Comparison of ENCODE assay signal across 23 cellular contexts in genomic region chr1:88455857-88456256, GRCh38.
"Had no signal": no experiment of that assay in that cellular context is flagged by ENCODE, and none has a peak within 500 bp of the region (broad histone marks: within the 10 kb centered on the region; RNA-seq: fewer than 3 reads in every experiment).

No MANE protein-coding gene starts in this region.

- H3K4me1 ChIP-seq: foreskin keratinocyte, left ventricle myocardium inferior, lower lobe of right lung, psoas muscle, right lobe of liver, testis, upper lobe of right lung, vagina had no signal

- DNase-seq: effector memory CD8-positive, alpha-beta T cell; erythroblast; foreskin keratinocyte; head of caudate nucleus; kidney; left cardiac atrium; left ventricle myocardium inferior; lower lobe of right lung; midbrain; psoas muscle; retina; right lobe of liver; stimulated activated CD4-positive, alpha-beta T cell treated with anti-CD3 and anti-CD28 coated beads, Interleukin-4, amount 100 ng/mL, for 1 hour; testis; upper lobe of right lung had no signal

- H3K27ac Mint-ChIP-seq: dendritic cell treated with granulocyte-macrophage colony-stimulating factor and Interleukin-4, amounts not matched to agents 40 ng/mL and 50 ng/mL, for 4 days; effector memory CD8-positive, alpha-beta T cell; memory B cell; natural killer cell treated with Interleukin-12 subunit alpha and Interleukin-12 subunit beta and Interleukin-15 and Interleukin-18, amount 100 ng/mL, for 72 hours; stimulated activated memory B cell treated with anti-CD40 and anti-IgM and Interleukin-4, amounts not matched to agents 10 μg/mL and 1 μg/mL and 100 μg/mL, for 72 hours; stimulated activated naive CD8-positive, alpha-beta T cell treated with anti-CD3 and anti-CD28 coated beads, Interleukin-15, Interleukin-2, amounts not matched to agents 100 ng/mL and 50 ng/mL, for 24 hours had no signal

- H3K79me2 ChIP-seq: hepatocyte had no signal

- H3K27me3 ChIP-seq: right lobe of liver, testis, tibial nerve, vagina had no signal

- H3K9me3 ChIP-seq: left ventricle myocardium inferior, lower lobe of right lung, psoas muscle, right lobe of liver, testis, tibial nerve, upper lobe of right lung, vagina had no signal

- H3K27ac ChIP-seq: foreskin keratinocyte, hepatocyte, left ventricle myocardium inferior, lower lobe of right lung, psoas muscle, right lobe of liver, testis, tibial nerve, upper lobe of right lung, vagina had no signal

- H3K27me3 Mint-ChIP-seq: effector memory CD8-positive, alpha-beta T cell had no signal

- H3K4me3 ChIP-seq: hepatocyte, left ventricle myocardium inferior, lower lobe of right lung, psoas muscle, right lobe of liver, testis, tibial nerve, upper lobe of right lung, vagina had no signal

- H3K36me3 ChIP-seq: left ventricle myocardium inferior, lower lobe of right lung, right lobe of liver, tibial nerve, upper lobe of right lung, vagina had no signal

- H3K4me3 Mint-ChIP-seq: dendritic cell treated with granulocyte-macrophage colony-stimulating factor and Interleukin-4, amounts not matched to agents 40 ng/mL and 50 ng/mL, for 4 days; effector memory CD8-positive, alpha-beta T cell; memory B cell; natural killer cell treated with Interleukin-12 subunit alpha and Interleukin-12 subunit beta and Interleukin-15 and Interleukin-18, amount 100 ng/mL, for 72 hours; stimulated activated memory B cell treated with anti-CD40 and anti-IgM and Interleukin-4, amounts not matched to agents 10 μg/mL and 1 μg/mL and 100 μg/mL, for 72 hours; stimulated activated naive CD8-positive, alpha-beta T cell treated with anti-CD3 and anti-CD28 coated beads, Interleukin-15, Interleukin-2, amounts not matched to agents 100 ng/mL and 50 ng/mL, for 24 hours had no signal

- H3K4me2 ChIP-seq: hepatocyte had no signal

- H2AFZ ChIP-seq: hepatocyte had no signal

- H3K4me1 Mint-ChIP-seq: memory B cell; stimulated activated memory B cell treated with anti-CD40 and anti-IgM and Interleukin-4, amounts not matched to agents 10 μg/mL and 1 μg/mL and 100 μg/mL, for 72 hours had no signal

- ATAC-seq: effector memory CD8-positive, alpha-beta T cell; foreskin keratinocyte; left cardiac atrium; lower lobe of right lung; natural killer cell treated with Interleukin-12 subunit alpha and Interleukin-12 subunit beta and Interleukin-15 and Interleukin-18, amount 100 ng/mL, for 72 hours; psoas muscle; right lobe of liver; stimulated activated memory B cell treated with anti-CD40 and anti-IgM and Interleukin-4, amounts not matched to agents 10 μg/mL and 1 μg/mL and 100 μg/mL, for 72 hours; upper lobe of right lung had no signal

- H3K36me3 Mint-ChIP-seq: memory B cell; natural killer cell treated with Interleukin-12 subunit alpha and Interleukin-12 subunit beta and Interleukin-15 and Interleukin-18, amount 100 ng/mL, for 72 hours; stimulated activated memory B cell treated with anti-CD40 and anti-IgM and Interleukin-4, amounts not matched to agents 10 μg/mL and 1 μg/mL and 100 μg/mL, for 72 hours had no signal

- H3K9me3 Mint-ChIP-seq: dendritic cell treated with granulocyte-macrophage colony-stimulating factor and Interleukin-4, amounts not matched to agents 40 ng/mL and 50 ng/mL, for 4 days; memory B cell; natural killer cell treated with Interleukin-12 subunit alpha and Interleukin-12 subunit beta and Interleukin-15 and Interleukin-18, amount 100 ng/mL, for 72 hours; stimulated activated memory B cell treated with anti-CD40 and anti-IgM and Interleukin-4, amounts not matched to agents 10 μg/mL and 1 μg/mL and 100 μg/mL, for 72 hours; stimulated activated naive CD8-positive, alpha-beta T cell treated with anti-CD3 and anti-CD28 coated beads, Interleukin-15, Interleukin-2, amounts not matched to agents 100 ng/mL and 50 ng/mL, for 24 hours had no signal
